ENCODE assay signal across 25 cellular contexts in genomic region chr18:8489761-8490160, GRCh38.
DNase-seq lines count a peak whose midpoint lies in the region; ATAC-seq and TF ChIP-seq lines count a peak whose summit lies in the region.
"Had no signal": no experiment of that assay in that cellular context is flagged by ENCODE, and none has a peak within 500 bp of the region (broad histone marks: within the 10 kb centered on the region; RNA-seq: fewer than 3 reads in every experiment).

No MANE protein-coding gene starts in this region.

- no peak overlapping the region for H2BK5ac ChIP-seq in trophoblast cell (ENCODE audit: low read depth, low read length, poor library complexity)

- H3K4ac ChIP-seq in trophoblast cell (ENCODE audit: low read depth, low read length) = no peak overlapping the region

- ATAC-seq in GM23338 = no peak
- ATAC-seq in left colon = no peak
- ATAC-seq: A549, GM12878 had no signal

- no peak overlapping the region for H4K12ac ChIP-seq in trophoblast cell (ENCODE audit: low read depth, low read length)

- H3K27ac Mint-ChIP-seq in GM23338 (no peak overlapping the region), type B pancreatic cell (no peak overlapping the region)
- H3K27ac Mint-ChIP-seq: CD14-positive monocyte; CD4-positive, alpha-beta memory T cell; CD4-positive, CD25-positive, alpha-beta regulatory T cell; CD8-positive, alpha-beta memory T cell had no signal

- H2BK12ac ChIP-seq in trophoblast cell (ENCODE audit: low read length) = no peak overlapping the region

- peak; percentile 5 for DNase-seq in activated CD8-positive, alpha-beta memory T cell treated with anti-CD3 and anti-CD28 coated beads for 24 hours
- DNase-seq in activated CD8-positive, alpha-beta memory T cell treated with anti-CD3 and anti-CD28 coated beads, Interleukin-2, amount 50 U/mL, for 48 hours = no peak
- no peak for DNase-seq in GM23338 (ENCODE audit: low spot score)
- DNase-seq in trophoblast cell = no peak
- DNase-seq in type B pancreatic cell (ENCODE audit: extremely low spot score, unreplicated experiment) = peak; percentile 4
- DNase-seq in left colon = no peak
- no peak for DNase-seq in ACHN
- DNase-seq: BE2C; C1 segment of cervical spinal cord; CD4-positive, alpha-beta memory T cell; CD4-positive, CD25-positive, alpha-beta regulatory T cell; CD8-positive, alpha-beta memory T cell; COR-L47; DMS 273 treated with DMSO at 0.1 percent for 48 hours; DMS153; DMS53; DMS79; DND-41; EL; GDM1 had no signal

- no peaks in the 10 kb centered on the region for H3K36me3 ChIP-seq in GM23338 (ENCODE audit: insufficient read depth)
- H3K36me3 ChIP-seq in trophoblast cell (ENCODE audit: control insufficient read depth in 1 of 2, insufficient read depth in 2 of 2, low read length in 2 of 2) = no peaks in the 10 kb centered on the region
- H3K36me3 ChIP-seq: BE2C, BLaER1 had no signal

- H3K9me3 Mint-ChIP-seq in GM23338 (peaks cover 7% of the 10 kb centered on the region; the same call in 1 of the 3 replicates), type B pancreatic cell (peaks cover 4% of the 10 kb centered on the region)

- no peaks in the 10 kb centered on the region for H3K4me1 Mint-ChIP-seq in GM23338
- H3K4me1 Mint-ChIP-seq in type B pancreatic cell (ENCODE audit: unreplicated experiment) = no peaks in the 10 kb centered on the region
- H3K4me1 Mint-ChIP-seq: CD14-positive monocyte; CD4-positive, alpha-beta memory T cell; CD4-positive, CD25-positive, alpha-beta regulatory T cell; CD8-positive, alpha-beta memory T cell had no signal

- no peaks in the 10 kb centered on the region for H3K27me3 ChIP-seq in GM23338 (ENCODE audit: insufficient read depth)
- H3K27me3 ChIP-seq in trophoblast cell (ENCODE audit: insufficient read depth, low read length) = no peaks in the 10 kb centered on the region
- H3K27me3 ChIP-seq: BE2C, BLaER1 had no signal

- no peaks in the 10 kb centered on the region for H3F3A ChIP-seq in GM23338 (replicated peaks; ENCODE audit: low read depth)

- no peak overlapping the region for H4K91ac ChIP-seq in trophoblast cell (ENCODE audit: low read depth, low read length)

- H3K36me3 Mint-ChIP-seq in GM23338 (ENCODE audit: low read depth) (no peaks in the 10 kb centered on the region), type B pancreatic cell (no peaks in the 10 kb centered on the region)
- H3K36me3 Mint-ChIP-seq: CD14-positive monocyte; CD4-positive, alpha-beta memory T cell; CD4-positive, CD25-positive, alpha-beta regulatory T cell; CD8-positive, alpha-beta memory T cell had no signal

- no peak overlapping the region for H3K23ac ChIP-seq in trophoblast cell (ENCODE audit: low read length)

- H3K27me3 Mint-ChIP-seq in GM23338 (ENCODE audit: insufficient read depth, low read depth, poor library complexity) (peaks cover 6% of the 10 kb centered on the region), type B pancreatic cell (peaks cover 19% of the 10 kb centered on the region)

- H4K20me1 ChIP-seq in GM23338 (replicated peaks; ENCODE audit: insufficient read depth) = no peaks in the 10 kb centered on the region
- H4K20me1 ChIP-seq: BLaER1 had no signal

- no peak overlapping the region for H2AK5ac ChIP-seq in trophoblast cell (ENCODE audit: low read length)

- H3K27ac ChIP-seq in GM23338 (ENCODE audit: low read depth) = no peak overlapping the region
- no peak overlapping the region for H3K27ac ChIP-seq in trophoblast cell (ENCODE audit: low read depth, low read length)
- H3K27ac ChIP-seq: 22Rv1, A549, BLaER1 had no signal

- H3K79me1 ChIP-seq in trophoblast cell (ENCODE audit: low read length) = no peaks in the 10 kb centered on the region

- H3K9me3 ChIP-seq in trophoblast cell (ENCODE audit: insufficient read depth, low read depth, low read length) = peaks cover 4% of the 10 kb centered on the region
- H3K9me3 ChIP-seq: BE2C, BLaER1 had no signal

- no peak overlapping the region for H3K18ac ChIP-seq in trophoblast cell (ENCODE audit: low read length)

- intact Hi-C loops in left colon (cut with DNase I, micrococcal nuclease) = no loop called here

- H3K9me2 ChIP-seq in GM23338 (ENCODE audit: insufficient read depth) = peaks cover 9% of the 10 kb centered on the region

- no CpG with 5 or more reads among the region's 5 CpGs for WGBS in trophoblast cell (ENCODE audit: extremely low coverage, insufficient coverage, insufficient read length)

- no peaks in the 10 kb centered on the region for H3K4me1 ChIP-seq in GM23338 (ENCODE audit: insufficient read depth)
- H3K4me1 ChIP-seq in trophoblast cell (ENCODE audit: control insufficient read depth in 1 of 2, insufficient read depth in 2 of 2, low read length in 2 of 2) = no peaks in the 10 kb centered on the region
- H3K4me1 ChIP-seq: A549, BE2C, BLaER1 had no signal

- no peak overlapping the region for H2BK120ac ChIP-seq in trophoblast cell (ENCODE audit: insufficient read depth, low read length, poor library complexity)

- H3K79me2 ChIP-seq in GM23338 (replicated peaks; ENCODE audit: insufficient read depth) = no peaks in the 10 kb centered on the region
- no peaks in the 10 kb centered on the region for H3K79me2 ChIP-seq in trophoblast cell (ENCODE audit: control insufficient read depth, insufficient read depth, low read length, poor library complexity)

- TF ChIP-seq CTCF in GM23338 (conservative IDR thresholded peaks at IDR 0.05; ENCODE audit: low read depth in 2 of 2) (no peak), type B pancreatic cell (conservative IDR thresholded peaks at IDR 0.05) (no peak)

- 0 out of 2 replicates have a peak overlapping the region, but pooled peaks have one; percentile 28 for H2AFZ ChIP-seq in GM23338
- no peak overlapping the region for H2AFZ ChIP-seq in trophoblast cell (ENCODE audit: insufficient read depth, low read length, poor library complexity)

- H3K14ac ChIP-seq in trophoblast cell (ENCODE audit: low read length) = no peak overlapping the region

- no peak overlapping the region for H4K8ac ChIP-seq in trophoblast cell (ENCODE audit: low read depth, low read length)

- H3K9ac ChIP-seq in trophoblast cell (ENCODE audit: low read length) = no peak overlapping the region
- H3K9ac ChIP-seq: BLaER1 had no signal

- in situ Hi-C loops in ACHN (cut with HindIII; ENCODE audit: low pct_ligation_motif_present, low pct_unique_long_range_greater_than_20kb, low sequenced_read_pairs) = no loop called here

- H3K4me3 ChIP-seq in GM23338 (no peak overlapping the region), trophoblast cell (ENCODE audit: low read depth, low read length) (peak overlapping the region; percentile 44)
- H3K4me3 ChIP-seq: A549, BLaER1, GM12878 had no signal

- H3K4me3 Mint-ChIP-seq in GM23338 = no peak overlapping the region
- H3K4me3 Mint-ChIP-seq in type B pancreatic cell = no peak overlapping the region
- H3K4me3 Mint-ChIP-seq: CD14-positive monocyte; CD4-positive, alpha-beta memory T cell; CD4-positive, CD25-positive, alpha-beta regulatory T cell; CD8-positive, alpha-beta memory T cell had no signal

- H3K4me2 ChIP-seq in GM23338 = no peak overlapping the region
- H3K4me2 ChIP-seq in trophoblast cell (ENCODE audit: low read length) = no peak overlapping the region
- H3K4me2 ChIP-seq: A549, BLaER1 had no signal

TF ChIP-seq in GM23338, 12 proteins besides CTCF, POLR2A, EP300 and RAD21 (continues in another document):
- no peak for TF ChIP-seq ZNF114 (CRISPR knock-in tag; IDR thresholded peaks at IDR 0.05)
- TF ChIP-seq ETS1 (IDR thresholded peaks at IDR 0.05) = no peak
- no peak for TF ChIP-seq EZH2 (IDR thresholded peaks at IDR 0.05; ENCODE audit: low read depth, unreplicated experiment)
- TF ChIP-seq, protein P1, sequence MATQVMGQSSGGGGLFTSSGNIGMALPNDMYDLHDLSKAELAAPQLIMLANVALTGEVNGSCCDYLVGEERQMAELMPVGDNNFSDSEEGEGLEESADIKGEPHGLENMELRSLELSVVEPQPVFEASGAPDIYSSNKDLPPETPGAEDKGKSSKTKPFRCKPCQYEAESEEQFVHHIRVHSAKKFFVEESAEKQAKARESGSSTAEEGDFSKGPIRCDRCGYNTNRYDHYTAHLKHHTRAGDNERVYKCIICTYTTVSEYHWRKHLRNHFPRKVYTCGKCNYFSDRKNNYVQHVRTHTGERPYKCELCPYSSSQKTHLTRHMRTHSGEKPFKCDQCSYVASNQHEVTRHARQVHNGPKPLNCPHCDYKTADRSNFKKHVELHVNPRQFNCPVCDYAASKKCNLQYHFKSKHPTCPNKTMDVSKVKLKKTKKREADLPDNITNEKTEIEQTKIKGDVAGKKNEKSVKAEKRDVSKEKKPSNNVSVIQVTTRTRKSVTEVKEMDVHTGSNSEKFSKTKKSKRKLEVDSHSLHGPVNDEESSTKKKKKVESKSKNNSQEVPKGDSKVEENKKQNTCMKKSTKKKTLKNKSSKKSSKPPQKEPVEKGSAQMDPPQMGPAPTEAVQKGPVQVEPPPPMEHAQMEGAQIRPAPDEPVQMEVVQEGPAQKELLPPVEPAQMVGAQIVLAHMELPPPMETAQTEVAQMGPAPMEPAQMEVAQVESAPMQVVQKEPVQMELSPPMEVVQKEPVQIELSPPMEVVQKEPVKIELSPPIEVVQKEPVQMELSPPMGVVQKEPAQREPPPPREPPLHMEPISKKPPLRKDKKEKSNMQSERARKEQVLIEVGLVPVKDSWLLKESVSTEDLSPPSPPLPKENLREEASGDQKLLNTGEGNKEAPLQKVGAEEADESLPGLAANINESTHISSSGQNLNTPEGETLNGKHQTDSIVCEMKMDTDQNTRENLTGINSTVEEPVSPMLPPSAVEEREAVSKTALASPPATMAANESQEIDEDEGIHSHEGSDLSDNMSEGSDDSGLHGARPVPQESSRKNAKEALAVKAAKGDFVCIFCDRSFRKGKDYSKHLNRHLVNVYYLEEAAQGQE (IDR thresholded peaks at IDR 0.05; ENCODE audit: unreplicated experiment) = no peak
- TF ChIP-seq EZH2phosphoT487 (IDR thresholded peaks at IDR 0.05; ENCODE audit: unreplicated experiment) = no peak
- no peak for TF ChIP-seq NANOG (IDR thresholded peaks at IDR 0.05; ENCODE audit: borderline replicate concordance)
- no peak for TF ChIP-seq STAT1 (IDR thresholded peaks at IDR 0.05; ENCODE audit: unreplicated experiment)
- TF ChIP-seq POLR2AphosphoS5 (IDR thresholded peaks at IDR 0.05; ENCODE audit: low read depth) = no peak
- no peak for TF ChIP-seq CREB1 (CRISPR knock-in tag; IDR thresholded peaks at IDR 0.05; ENCODE audit: low read depth)
- TF ChIP-seq ZNF331 (CRISPR knock-in tag; IDR thresholded peaks at IDR 0.05; ENCODE audit: low read depth) = no peak

Comparison
In these comparisons a context has a peak if more than half of its experiments do, and no peak if none do; other contexts are left out.
1. DNase-seq: peak in activated CD8-positive, alpha-beta memory T cell treated with anti-CD3 and anti-CD28 coated beads for 24 hours (single experiment) and type B pancreatic cell (single experiment); none in activated CD8-positive, alpha-beta memory T cell treated with anti-CD3 and anti-CD28 coated beads, Interleukin-2, amount 50 U/mL, for 48 hours (single experiment), GM23338 (single experiment), trophoblast cell (0 of 2), left colon (0 of 2) and ACHN (single experiment).